Comparison of ENCODE assay signal across 8 cellular contexts in genomic region chr18:13501896-13502295, GRCh38.
A peak's percentile ranks its signal among the peaks of the same experiment; 100 is the strongest.
DNase-seq lines count a peak whose midpoint lies in the region; ATAC-seq, FAIRE-seq and TF ChIP-seq lines count a peak whose summit lies in the region.

No MANE protein-coding gene starts in this region.

- peaks cover 35% of the 10 kb centered on the region for H3K4me1 Mint-ChIP-seq in astrocyte (ENCODE audit: low read depth, unreplicated experiment)
- peaks cover 27% of the 10 kb centered on the region for H3K4me1 Mint-ChIP-seq in stimulated activated memory B cell treated with anti-CD40 and anti-IgM and Interleukin-4, amounts not matched to agents 10 μg/mL and 1 μg/mL and 100 μg/mL, for 72 hours
- H3K4me1 Mint-ChIP-seq in effector memory CD8-positive, alpha-beta T cell (ENCODE audit: low read depth in 2 of 2): peaks cover 11 to 16% of the 10 kb centered on the region in 2 donors

- H3K9me3 Mint-ChIP-seq in astrocyte (ENCODE audit: unreplicated experiment): peaks cover 15% of the 10 kb centered on the region
- H3K9me3 Mint-ChIP-seq in stimulated activated memory B cell treated with anti-CD40 and anti-IgM and Interleukin-4, amounts not matched to agents 10 μg/mL and 1 μg/mL and 100 μg/mL, for 72 hours: peaks cover 12% of the 10 kb centered on the region
- peaks cover 5 to 9% of the 10 kb centered on the region in 2 donors for H3K9me3 Mint-ChIP-seq in effector memory CD8-positive, alpha-beta T cell

- no peak overlapping the region for H3K23ac ChIP-seq in mesendoderm (ENCODE audit: low read length)

- no peaks in the 10 kb centered on the region for H4K20me1 ChIP-seq in astrocyte (ENCODE audit: insufficient read depth, low read length)

- H2AFZ ChIP-seq in astrocyte (ENCODE audit: low read depth, low read length): no peak overlapping the region

- TF ChIP-seq CTCF in right atrium auricular region (IDR thresholded peaks at IDR 0.05): no peak
- no peak for TF ChIP-seq CTCF in heart right ventricle (IDR thresholded peaks at IDR 0.05)
- TF ChIP-seq CTCF in astrocyte (IDR thresholded peaks at IDR 0.05; ENCODE audit: insufficient read depth, low read depth, low read length): no peak

- no peaks in the 10 kb centered on the region for H3K27me3 ChIP-seq in right atrium auricular region
- no peaks in the 10 kb centered on the region for H3K27me3 ChIP-seq in heart right ventricle
- peaks cover 3% of the 10 kb centered on the region for H3K27me3 ChIP-seq in astrocyte (ENCODE audit: insufficient read depth, low read length)
- H3K27me3 ChIP-seq in mesendoderm (ENCODE audit: insufficient read depth, low read length, poor library complexity): no peaks in the 10 kb centered on the region

- WGBS in heart right ventricle, 2 donors: 71 to 86% methylated on average over 8 of the region's 8 CpGs
- no CpG with 5 or more reads among the region's 8 CpGs for WGBS in mesendoderm (ENCODE audit: extremely low coverage, insufficient coverage, low lambda C conversion rate)

- FAIRE-seq in astrocyte (lab: Jason Lieb, UNC): no peak

- ATAC-seq in heart right ventricle (no peak), HG03095 (IDR thresholded peaks at IDR 0.05; ENCODE audit: unreplicated experiment) (peak; percentile 97)
- peak; percentile 97 for ATAC-seq in stimulated activated memory B cell treated with anti-CD40 and anti-IgM and Interleukin-4, amounts not matched to agents 10 μg/mL and 1 μg/mL and 100 μg/mL, for 72 hours
- ATAC-seq in effector memory CD8-positive, alpha-beta T cell (replicated peaks): no peak

- intact Hi-C loops in heart right ventricle (cut with DNase I): loop anchor here in 2 of 10 donors (10.0 kb wide), 2 partner anchors 117 to 217 kb away; no protein-coding TSS in a partner anchor

- H4K8ac ChIP-seq in mesendoderm (ENCODE audit: low read depth, low read length): no peak overlapping the region

- peak overlapping the region; percentile 27 for H3K4me3 Mint-ChIP-seq in astrocyte (ENCODE audit: unreplicated experiment)
- peak overlapping the region; percentile 44 for H3K4me3 Mint-ChIP-seq in stimulated activated memory B cell treated with anti-CD40 and anti-IgM and Interleukin-4, amounts not matched to agents 10 μg/mL and 1 μg/mL and 100 μg/mL, for 72 hours
- H3K4me3 Mint-ChIP-seq in effector memory CD8-positive, alpha-beta T cell: no peak overlapping the region

- no peak overlapping the region for H2AK5ac ChIP-seq in mesendoderm (ENCODE audit: low read length)

- H3K4me1 ChIP-seq in right atrium auricular region (peaks cover 0 to 41% of the 10 kb centered on the region in 2 donors), heart right ventricle (peaks cover 18 to 53% (median 38%) of the 10 kb centered on the region in 9 donors), astrocyte (ENCODE audit: insufficient read depth, low read length) (peaks cover 29% of the 10 kb centered on the region), mesendoderm (ENCODE audit: control insufficient read depth, low read depth, low read length) (no peaks in the 10 kb centered on the region)

- H3K56ac ChIP-seq in mesendoderm (ENCODE audit: low read length): no peak overlapping the region

- H3K9me3 ChIP-seq in right atrium auricular region (no peaks in the 10 kb centered on the region), heart right ventricle (peaks cover 0 to 3% (median 0%) of the 10 kb centered on the region in 11 donors), astrocyte (ENCODE audit: insufficient read depth, low read depth, low read length) (peaks cover 12% of the 10 kb centered on the region)

- peak overlapping the region; percentile 79 for H3K4me2 ChIP-seq in astrocyte (ENCODE audit: low read length)
- no peak overlapping the region for H3K4me2 ChIP-seq in mesendoderm (ENCODE audit: low read length)

- H4K5ac ChIP-seq in mesendoderm (ENCODE audit: low read length): no peak overlapping the region

- peak overlapping the region; percentile 99 for H3K27ac Mint-ChIP-seq in astrocyte (ENCODE audit: unreplicated experiment)
- H3K27ac Mint-ChIP-seq in stimulated activated memory B cell treated with anti-CD40 and anti-IgM and Interleukin-4, amounts not matched to agents 10 μg/mL and 1 μg/mL and 100 μg/mL, for 72 hours: peak overlapping the region; percentile 39
- peak overlapping the region in 1 of 2 donors; percentile 2 for H3K27ac Mint-ChIP-seq in effector memory CD8-positive, alpha-beta T cell

- H3K27ac ChIP-seq in right atrium auricular region: peak overlapping the region; percentile 90 to 93
- H3K27ac ChIP-seq in heart right ventricle: peak overlapping the region in 5 of 10 donors; percentile 85 to 93 (median 88)
- peak overlapping the region; percentile 82 for H3K27ac ChIP-seq in astrocyte (ENCODE audit: low read depth, low read length)
- H3K27ac ChIP-seq in mesendoderm (ENCODE audit: low read depth, low read length): no peak overlapping the region

- H2BK5ac ChIP-seq in mesendoderm (ENCODE audit: low read length): no peak overlapping the region

- H3K36me3 ChIP-seq in right atrium auricular region: peaks cover 11% of the 10 kb centered on the region
- H3K36me3 ChIP-seq in heart right ventricle: peaks cover 0 to 17% (median 0%) of the 10 kb centered on the region in 9 donors
- H3K36me3 ChIP-seq in astrocyte (ENCODE audit: insufficient read depth, low read length): no peaks in the 10 kb centered on the region
- no peaks in the 10 kb centered on the region for H3K36me3 ChIP-seq in mesendoderm (ENCODE audit: control insufficient read depth, insufficient read depth, low read length)

- no peak overlapping the region for H2BK120ac ChIP-seq in mesendoderm (ENCODE audit: low read depth, low read length)

- in situ Hi-C loops in G401 (cut with HindIII; ENCODE audit: low sequenced_read_pairs): no loop called here

- H3K4me3 ChIP-seq in right atrium auricular region (no peak overlapping the region), heart right ventricle (no peak overlapping the region), astrocyte (ENCODE audit: insufficient read depth, low read depth, low read length) (peak overlapping the region; percentile 40), mesendoderm (ENCODE audit: low read length) (no peak overlapping the region)

- H3K9ac ChIP-seq in astrocyte (ENCODE audit: low read length) (peak overlapping the region; percentile 77), mesendoderm (ENCODE audit: low read length) (no peak overlapping the region)

- no peak overlapping the region for H3K4ac ChIP-seq in mesendoderm (ENCODE audit: low read depth, low read length)

- no peaks in the 10 kb centered on the region for H3K79me2 ChIP-seq in astrocyte (ENCODE audit: insufficient read depth, low read length)
- no peaks in the 10 kb centered on the region for H3K79me2 ChIP-seq in mesendoderm (ENCODE audit: control insufficient read depth, insufficient read depth, low read length)

- no peaks in the 10 kb centered on the region for H3K79me1 ChIP-seq in mesendoderm (ENCODE audit: low read length)

- H3K27me3 Mint-ChIP-seq in astrocyte (ENCODE audit: low read depth, unreplicated experiment): no peaks in the 10 kb centered on the region
- peaks cover 18% of the 10 kb centered on the region for H3K27me3 Mint-ChIP-seq in stimulated activated memory B cell treated with anti-CD40 and anti-IgM and Interleukin-4, amounts not matched to agents 10 μg/mL and 1 μg/mL and 100 μg/mL, for 72 hours
- H3K27me3 Mint-ChIP-seq in effector memory CD8-positive, alpha-beta T cell: no peaks in the 10 kb centered on the region

- peaks cover 32% of the 10 kb centered on the region for H3K36me3 Mint-ChIP-seq in astrocyte (ENCODE audit: low read depth, unreplicated experiment)
- peaks cover 13% of the 10 kb centered on the region for H3K36me3 Mint-ChIP-seq in stimulated activated memory B cell treated with anti-CD40 and anti-IgM and Interleukin-4, amounts not matched to agents 10 μg/mL and 1 μg/mL and 100 μg/mL, for 72 hours
- no peaks in the 10 kb centered on the region for H3K36me3 Mint-ChIP-seq in effector memory CD8-positive, alpha-beta T cell (ENCODE audit: insufficient read depth)

- DNase-seq in right atrium auricular region (ENCODE audit: low spot score) (no peak), heart right ventricle (no peak), astrocyte (ENCODE audit: low read depth) (peak; percentile 24), mesendoderm (no peak), G401 (ENCODE audit: low spot score) (no peak)
- no peak for DNase-seq in effector memory CD8-positive, alpha-beta T cell

- H2BK15ac ChIP-seq in mesendoderm (replicated peaks; ENCODE audit: low read depth): no peak overlapping the region

- no peak overlapping the region for H3K18ac ChIP-seq in mesendoderm (ENCODE audit: low read length)

Comparison
In these comparisons a context has a peak if more than half of its experiments do, and no peak if none do; other contexts are left out.
1. ATAC-seq: peak in HG03095 (single experiment) and stimulated activated memory B cell treated with anti-CD40 and anti-IgM and Interleukin-4, amounts not matched to agents 10 μg/mL and 1 μg/mL and 100 μg/mL, for 72 hours (single experiment); none in heart right ventricle (0 of 8) and effector memory CD8-positive, alpha-beta T cell (single experiment).
2. H3K4me3 Mint-ChIP-seq: peak in astrocyte (single experiment) and stimulated activated memory B cell treated with anti-CD40 and anti-IgM and Interleukin-4, amounts not matched to agents 10 μg/mL and 1 μg/mL and 100 μg/mL, for 72 hours (single experiment); none in effector memory CD8-positive, alpha-beta T cell (0 of 2).